In genomic region chr10:5663692-5664427, GRCh38 we compare ENCODE assay signal across 1 cellular context.
TF ChIP-seq lines count a peak whose summit lies in the region.

No MANE protein-coding gene starts in this region.

TF ChIP-seq in SK-N-SH treated with all-trans-retinoic acid at 6 μM for 48 hours, 23 proteins besides CTCF, POLR2A, EP300 and RAD21 (continued from another document):
- TF ChIP-seq RARB (CRISPR knock-in tag; IDR thresholded peaks at IDR 0.05) (no peak), ZFP3 (CRISPR knock-in tag; IDR thresholded peaks at IDR 0.05) (no peak), ESRRG (CRISPR knock-in tag; IDR thresholded peaks at IDR 0.05) (no peak), TCF4 (CRISPR knock-in tag; IDR thresholded peaks at IDR 0.05; ENCODE audit: borderline replicate concordance) (no peak)
